In genomic region chr10:79390057-79390456, GRCh38 we compare ENCODE assay signal across 20 cellular contexts.
"Had no signal": no experiment of that assay in that cellular context is flagged by ENCODE, and none has a peak within 500 bp of the region (broad histone marks: within the 10 kb centered on the region; RNA-seq: fewer than 3 reads in every experiment).

No MANE protein-coding gene starts in this region.

- DNase-seq: activated CD4-positive, alpha-beta T cell treated with anti-CD3 and anti-CD28 coated beads, Interleukin-2, amount 50 U/mL, for 1 hour; activated CD8-positive, alpha-beta T cell treated with anti-CD3 and anti-CD28 coated beads, Interleukin-2, amount 10 ng/mL, durations not matched to agents 7 days and 5 days; brain microvascular endothelial cell; mammary epithelial cell; stimulated activated CD4-positive, alpha-beta T cell treated with anti-CD3 and anti-CD28 coated beads, Interleukin-1b, Interleukin-23, amount 100 ng/mL, for 48 hours; T-helper 1 cell; testis had no signal

- H3K4me1 ChIP-seq: ascending aorta, pancreas had no signal

- H3K27me3 ChIP-seq: ascending aorta, brain microvascular endothelial cell, left lung, neutrophil, pancreas, right lobe of liver, testis had no signal

- H3K9me3 ChIP-seq: ascending aorta, left lung, neutrophil, pancreas, right lobe of liver, testis had no signal

- H3K4me3 ChIP-seq: ascending aorta, coronary artery, left lung, pancreas, right lobe of liver, skin epidermis, testis had no signal

- H3K27ac ChIP-seq: ascending aorta, brain microvascular endothelial cell, epithelial cell of prostate, left lung, neutrophil, pancreas, right lobe of liver, testis, WERI-Rb-1 had no signal

- ATAC-seq: activated naive CD4-positive, alpha-beta T cell treated with anti-CD3 and anti-CD28 coated beads, Interleukin-2, amount 50 U/mL, for 72 hours; natural killer cell treated with Interleukin-12 subunit alpha and Interleukin-12 subunit beta and Interleukin-15 and Interleukin-18, amount 100 ng/mL, for 72 hours; pancreas had no signal

- FAIRE-seq: kidney, pancreas, TTC549 had no signal

- H3K36me3 ChIP-seq: neutrophil, pancreas, WERI-Rb-1 had no signal
